1 cellular context compared by ENCODE assay signal in genomic region chr6:149860834-149861602, GRCh38.
A peak's percentile ranks its signal among the peaks of the same experiment; 100 is the strongest.
TF ChIP-seq lines count a peak whose summit lies in the region.

No MANE protein-coding gene starts in this region.

TF ChIP-seq in HepG2, 621 proteins besides CTCF, POLR2A, EP300 and RAD21 (continued from another document and continues in another):
- TF ChIP-seq ZNF407 (CRISPR knock-in tag; IDR thresholded peaks at IDR 0.05; ENCODE audit: not compliant biosample characterization) (no peak), STAT6 (CRISPR knock-in tag; IDR thresholded peaks at IDR 0.05; ENCODE audit: borderline replicate concordance) (peak; percentile 79; the same call in 1 of the 2 replicates), ZNF446 (CRISPR knock-in tag; IDR thresholded peaks at IDR 0.05) (no peak), ZSCAN9 (CRISPR knock-in tag; IDR thresholded peaks at IDR 0.05; ENCODE audit: borderline replicate concordance) (no peak; the same call in 1 of the 2 replicates), KAT7 (CRISPR knock-in tag; IDR thresholded peaks at IDR 0.05; ENCODE audit: borderline replicate concordance) (no peak; the same call in 1 of the 2 replicates), FOSL2 (CRISPR knock-in tag; IDR thresholded peaks at IDR 0.05) (peak; percentile 85), FOXP1 (IDR thresholded peaks at IDR 0.05) (peak; percentile 90), FOXP1 (CRISPR knock-in tag; IDR thresholded peaks at IDR 0.05) (peak; percentile 98), FOXA1 (IDR thresholded peaks at IDR 0.05) (peak; percentile 81), FOXA1 (CRISPR knock-in tag; IDR thresholded peaks at IDR 0.05) (peak; percentile 97), NR2F2 (IDR thresholded peaks at IDR 0.05; ENCODE audit: borderline replicate concordance, low read depth) (peak; percentile 78), SRSF4 (IDR thresholded peaks at IDR 0.05; ENCODE audit: low read depth, low read length, poor library complexity, severe bottlenecking) (no peak), AKNA (CRISPR knock-in tag; IDR thresholded peaks at IDR 0.05; ENCODE audit: borderline replicate concordance) (no peak), HIC2 (CRISPR knock-in tag; IDR thresholded peaks at IDR 0.05; ENCODE audit: low read depth) (peak; percentile 78; the same call in 1 of the 2 replicates), GPBP1L1 (CRISPR knock-in tag; IDR thresholded peaks at IDR 0.05) (no peak), ZNF781 (CRISPR knock-in tag; IDR thresholded peaks at IDR 0.05; ENCODE audit: borderline replicate concordance, not compliant biosample characterization) (peak; percentile 71), ZNF546 (CRISPR knock-in tag; conservative IDR thresholded peaks at IDR 0.05) (no peak), XRCC5 (optimal IDR thresholded peaks at IDR 0.05; ENCODE audit: low read length) (peak; percentile 41), TFDP2 (CRISPR knock-in tag; IDR thresholded peaks at IDR 0.05) (peak; percentile 27; the same call in 1 of the 2 replicates), GFI1 (CRISPR knock-in tag; IDR thresholded peaks at IDR 0.05; ENCODE audit: borderline replicate concordance) (peak; percentile 12; the same call in 1 of the 2 replicates), ZBTB46 (CRISPR knock-in tag; IDR thresholded peaks at IDR 0.05; ENCODE audit: borderline replicate concordance) (no peak), AKAP8 (CRISPR knock-in tag; IDR thresholded peaks at IDR 0.05) (no peak), GZF1 (CRISPR knock-in tag; IDR thresholded peaks at IDR 0.05) (no peak), U2AF2 (IDR thresholded peaks at IDR 0.05; ENCODE audit: low read depth, low read length) (no peak), ZFP36 (IDR thresholded peaks at IDR 0.05; ENCODE audit: borderline replicate concordance, low read depth, low read length, partially characterized antibody) (no peak), ZNF235 (CRISPR knock-in tag; IDR thresholded peaks at IDR 0.05; ENCODE audit: borderline replicate concordance) (no peak), SIN3A (IDR thresholded peaks at IDR 0.05; ENCODE audit: borderline replicate concordance, low read depth, low read length) (peak; percentile 46; the same call in 1 of the 2 replicates), ZNF572 (CRISPR knock-in tag; IDR thresholded peaks at IDR 0.05) (no peak), PCBP2 (optimal IDR thresholded peaks at IDR 0.05; ENCODE audit: low read depth, low read length, poor library complexity, severe bottlenecking) (no peak), ASH2L (IDR thresholded peaks at IDR 0.05; ENCODE audit: insufficient read length, low read depth, low read length) (peak; percentile 76), SOX6 (IDR thresholded peaks at IDR 0.05) (no peak), SOX6 (CRISPR knock-in tag; IDR thresholded peaks at IDR 0.05) (peak; percentile 93), HNRNPLL (IDR thresholded peaks at IDR 0.05; ENCODE audit: low read depth, low read length, poor library complexity, severe bottlenecking) (no peak), ZC3H4 (CRISPR knock-in tag; IDR thresholded peaks at IDR 0.05; ENCODE audit: borderline replicate concordance) (no peak), ZNF44 (CRISPR knock-in tag; IDR thresholded peaks at IDR 0.05) (no peak; the same call in none of the 2 replicates)
